11 cellular contexts compared by ENCODE assay signal in the genomic region with DNA sequence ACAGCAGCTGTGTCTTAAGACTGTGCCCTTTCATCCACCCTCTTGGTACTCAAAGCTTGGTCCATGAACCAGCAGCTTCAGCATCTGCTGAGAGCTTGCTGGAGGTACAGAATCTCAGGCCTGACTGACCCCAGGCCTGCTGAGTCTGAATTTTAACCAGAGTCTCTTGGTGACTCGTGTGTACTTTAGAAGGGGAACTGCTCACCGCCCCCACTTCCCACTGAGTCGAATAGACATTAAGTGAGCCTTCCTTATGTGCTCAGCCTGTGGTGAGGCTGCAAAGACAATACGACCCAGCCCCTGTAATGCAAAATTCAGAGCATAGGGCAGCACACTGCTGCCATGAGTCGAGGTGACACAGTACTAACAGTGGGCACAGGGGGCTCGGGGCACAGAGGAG.
A peak's percentile ranks its signal among the peaks of the same experiment; 100 is the strongest.
DNase-seq lines count a peak whose midpoint lies in the region; ATAC-seq lines count a peak whose summit lies in the region.
"Had no signal": no experiment of that assay in that cellular context is flagged by ENCODE, and none has a peak within 500 bp of the region (broad histone marks: within the 10 kb centered on the region; RNA-seq: fewer than 3 reads in every experiment).

No MANE protein-coding gene starts in this region.

- H2BK5ac ChIP-seq in trophoblast cell (ENCODE audit: low read depth, low read length, poor library complexity), result no peak overlapping the region

- H3K36me3 ChIP-seq in trophoblast cell (ENCODE audit: control insufficient read depth in 1 of 2, insufficient read depth in 2 of 2, low read length in 2 of 2), result no peaks in the 10 kb centered on the region
- H3K36me3 ChIP-seq: esophagus muscularis mucosa had no signal

- H3K79me2 ChIP-seq in trophoblast cell (ENCODE audit: control insufficient read depth, insufficient read depth, low read length, poor library complexity), result no peaks in the 10 kb centered on the region

- H2BK12ac ChIP-seq in trophoblast cell (ENCODE audit: low read length), result peak overlapping the region; percentile 43

- H3K27ac ChIP-seq in trophoblast cell (ENCODE audit: low read depth, low read length), result no peak overlapping the region
- H3K27ac ChIP-seq: esophagus muscularis mucosa had no signal

- H3K4ac ChIP-seq in trophoblast cell (ENCODE audit: low read depth, low read length), result no peak overlapping the region

- no peak overlapping the region for H2BK120ac ChIP-seq in trophoblast cell (ENCODE audit: insufficient read depth, low read length, poor library complexity)

- H3K18ac ChIP-seq in trophoblast cell (ENCODE audit: low read length), result no peak overlapping the region

- H3K23ac ChIP-seq in trophoblast cell (ENCODE audit: low read length), result no peak overlapping the region

- no CpG with 5 or more reads among the region's 6 CpGs for WGBS in trophoblast cell (ENCODE audit: extremely low coverage, insufficient coverage, insufficient read length)

- ATAC-seq in GM18867 (IDR thresholded peaks at IDR 0.05; ENCODE audit: unreplicated experiment), result peak; percentile 56
- peak; percentile 67 for ATAC-seq in GM21717 (IDR thresholded peaks at IDR 0.05; ENCODE audit: unreplicated experiment)
- ATAC-seq in HG03442 (IDR thresholded peaks at IDR 0.05; ENCODE audit: unreplicated experiment), result peak; percentile 49
- ATAC-seq: naive thymus-derived CD4-positive, alpha-beta T cell had no signal

- H3K4me1 ChIP-seq in trophoblast cell (ENCODE audit: control insufficient read depth in 1 of 2, insufficient read depth in 2 of 2, low read length in 2 of 2), result peaks cover 0 to 3% of the 10 kb centered on the region in 2 experiments

- H3K27me3 ChIP-seq in trophoblast cell (ENCODE audit: insufficient read depth, low read length), result no peaks in the 10 kb centered on the region
- H3K27me3 ChIP-seq: esophagus muscularis mucosa had no signal

- no peak overlapping the region for H3K4me2 ChIP-seq in trophoblast cell (ENCODE audit: low read length)

- H4K12ac ChIP-seq in trophoblast cell (ENCODE audit: low read depth, low read length), result no peak overlapping the region

- H2AK5ac ChIP-seq in trophoblast cell (ENCODE audit: low read length), result peak overlapping the region; percentile 29

- no peak overlapping the region for H3K4me3 ChIP-seq in trophoblast cell (ENCODE audit: low read depth, low read length)
- H3K4me3 ChIP-seq: esophagus muscularis mucosa had no signal

- H2AFZ ChIP-seq in trophoblast cell (ENCODE audit: insufficient read depth, low read length, poor library complexity), result no peak overlapping the region

- no peak overlapping the region for H3K14ac ChIP-seq in trophoblast cell (ENCODE audit: low read length)

- DNase-seq in trophoblast cell, result no peak
- no peak for DNase-seq in globus pallidus (ENCODE audit: low spot score)
- no peak for DNase-seq in midbrain (lab: John Stamatoyannopoulos, UW)
- no peak for DNase-seq in superior temporal gyrus (ENCODE audit: extremely low spot score)
- DNase-seq: activated CD4-positive, alpha-beta T cell treated with anti-CD3 and anti-CD28 coated beads for 4 hours; naive thymus-derived CD4-positive, alpha-beta T cell; SIG-M5 had no signal

- peaks cover 2% of the 10 kb centered on the region for H3K79me1 ChIP-seq in trophoblast cell (ENCODE audit: low read length)

- H3K9me3 ChIP-seq in trophoblast cell (ENCODE audit: insufficient read depth, low read depth, low read length), result no peaks in the 10 kb centered on the region
- H3K9me3 ChIP-seq: esophagus muscularis mucosa had no signal

- no peak overlapping the region for H4K8ac ChIP-seq in trophoblast cell (ENCODE audit: low read depth, low read length)

- no peak overlapping the region for H4K91ac ChIP-seq in trophoblast cell (ENCODE audit: low read depth, low read length)

- H3K9ac ChIP-seq in trophoblast cell (ENCODE audit: low read length), result no peak overlapping the region
